ENCODE assay signal across 11 cellular contexts in genomic region chrY:14634954-14635353, GRCh38.
"Had no signal": no experiment of that assay in that cellular context is flagged by ENCODE, and none has a peak within 500 bp of the region (broad histone marks: within the 10 kb centered on the region; RNA-seq: fewer than 3 reads in every experiment).

No MANE protein-coding gene starts in this region.

- H3K27ac ChIP-seq: GM23248 had no signal

- FAIRE-seq: H1, H54 had no signal

- ATAC-seq: GM23338, HCT116 had no signal

- H3K4me3 ChIP-seq: GM23248, GM23338, HAP-1 had no signal

- H3K36me3 ChIP-seq: HAP-1 had no signal

- H3K4me2 ChIP-seq: GM23338 had no signal

- H3K4me1 ChIP-seq: HAP-1 had no signal

- H3K9me3 ChIP-seq: HAP-1 had no signal

- DNase-seq: GM23248, GOT3, H7, H9, HCEC 1CT, HFFc6 had no signal

- H3K9ac ChIP-seq: GM23248 had no signal

- H2AFZ ChIP-seq: GM23248, GM23338 had no signal
